23 cellular contexts compared by ENCODE assay signal in the genomic region with DNA sequence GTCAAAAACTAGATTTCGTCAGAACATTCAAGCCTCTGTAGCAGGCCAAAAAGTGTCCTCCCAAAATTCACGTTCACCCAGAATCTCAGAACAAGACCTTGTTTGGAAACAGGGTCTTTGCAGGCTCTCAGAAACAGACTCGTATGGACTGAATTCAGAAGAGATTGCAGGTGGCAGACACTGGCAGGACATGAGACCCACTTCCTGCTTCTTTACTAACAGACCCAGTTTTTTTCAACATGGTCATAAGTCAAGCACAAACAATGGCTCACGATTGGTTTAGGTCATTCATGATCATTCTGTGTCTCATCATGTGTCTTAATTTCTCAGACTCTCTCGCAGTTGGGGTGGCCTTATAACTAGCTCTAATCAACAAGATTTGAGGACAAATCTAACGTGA.
"Had no signal": no experiment of that assay in that cellular context is flagged by ENCODE, and none has a peak within 500 bp of the region (broad histone marks: within the 10 kb centered on the region; RNA-seq: fewer than 3 reads in every experiment).

No MANE protein-coding gene starts in this region.

- H3K4me3 Mint-ChIP-seq: naive B cell; nephron; stimulated activated naive B cell treated with anti-CD40 and anti-IgM and Interleukin-4, amounts not matched to agents 10 μg/mL and 1 μg/mL and 100 μg/mL, for 72 hours; stimulated activated naive CD8-positive, alpha-beta T cell treated with anti-CD3 and anti-CD28 coated beads, Interleukin-15, amount 100 ng/mL, for 72 hours had no signal

- H3K27ac ChIP-seq: colonic mucosa, esophagus squamous epithelium, gastroesophageal sphincter, parathyroid adenoma, psoas muscle, spleen, testis had no signal

- H3K79me2 ChIP-seq: parathyroid adenoma had no signal

- H3K36me3 Mint-ChIP-seq: naive B cell had no signal

- DNase-seq: colonic mucosa; dermis blood vessel endothelial cell; esophagus squamous epithelium; foreskin fibroblast; glutamatergic neuron; islet precursor cell; mesendoderm; naive B cell; psoas muscle; retina; spleen; stimulated activated CD4-positive, alpha-beta T cell treated with anti-CD3 and anti-CD28 coated beads, Interleukin-15, amount 100 ng/mL, for 24 hours; stimulated activated CD4-positive, alpha-beta T cell treated with anti-CD3 and anti-CD28 coated beads, Interleukin-2, amount 100 ng/mL, for 24 hours; stimulated activated CD4-positive, alpha-beta T cell treated with anti-CD3 and anti-CD28 coated beads, Interleukin-4, amount 100 ng/mL, for 4 hours; stimulated activated naive B cell treated with anti-CD40 and anti-IgM and Interleukin-4, amounts not matched to agents 10 μg/mL and 1 μg/mL and 100 μg/mL, for 72 hours; stimulated activated naive CD8-positive, alpha-beta T cell treated with anti-CD3 and anti-CD28 coated beads, Interleukin-15, amount 100 ng/mL, for 72 hours; testis; trophoblast cell had no signal

- H3K36me3 ChIP-seq: colonic mucosa, esophagus squamous epithelium, gastroesophageal sphincter, spleen had no signal

- H3K4me3 ChIP-seq: colonic mucosa, esophagus squamous epithelium, gastroesophageal sphincter, psoas muscle, spleen, testis had no signal

- H3K27me3 ChIP-seq: colonic mucosa, esophagus squamous epithelium, gastroesophageal sphincter, spleen, testis had no signal

- H3K27me3 Mint-ChIP-seq: naive B cell had no signal

- H3K9me3 Mint-ChIP-seq: naive B cell; nephron; stimulated activated naive CD8-positive, alpha-beta T cell treated with anti-CD3 and anti-CD28 coated beads, Interleukin-15, amount 100 ng/mL, for 72 hours had no signal

- H3K27ac Mint-ChIP-seq: nephron; stimulated activated naive CD8-positive, alpha-beta T cell treated with anti-CD3 and anti-CD28 coated beads, Interleukin-15, amount 100 ng/mL, for 72 hours had no signal

- H3K9ac ChIP-seq: parathyroid adenoma had no signal

- ATAC-seq: gastroesophageal sphincter; left lobe of liver; psoas muscle; sciatic nerve; stimulated activated naive B cell treated with anti-CD40 and anti-IgM and Interleukin-4, amounts not matched to agents 10 μg/mL and 1 μg/mL and 100 μg/mL, for 72 hours; stimulated activated naive CD8-positive, alpha-beta T cell treated with anti-CD3 and anti-CD28 coated beads, Interleukin-15, amount 100 ng/mL, for 72 hours had no signal

- H2AFZ ChIP-seq: parathyroid adenoma had no signal

- H3K9me3 ChIP-seq: colonic mucosa, esophagus squamous epithelium, gastroesophageal sphincter, psoas muscle, spleen, testis had no signal

- H3K4me1 ChIP-seq: parathyroid adenoma had no signal
